ENCODE assay signal across 17 cellular contexts in genomic region chr3:159149633-159150032, GRCh38.
DNase-seq lines count a peak whose midpoint lies in the region; ATAC-seq and TF ChIP-seq lines count a peak whose summit lies in the region.
"Had no signal": no experiment of that assay in that cellular context is flagged by ENCODE, and none has a peak within 500 bp of the region (broad histone marks: within the 10 kb centered on the region; RNA-seq: fewer than 3 reads in every experiment).

No MANE protein-coding gene starts in this region.

- H3K9ac ChIP-seq in neural progenitor cell, result no peak overlapping the region
- H3K9ac ChIP-seq: BLaER1 treated with 17β-estradiol and CSF1 and Interleukin-3, amounts not matched to agents 10 nM and 100 nM had no signal

- H3K9me3 Mint-ChIP-seq in GM23338 (no peaks in the 10 kb centered on the region), neural progenitor cell (no peaks in the 10 kb centered on the region)
- H3K9me3 Mint-ChIP-seq: CD8-positive, alpha-beta T cell had no signal

- H2AFZ ChIP-seq in GM23338 (peak overlapping the region; percentile 43), neural progenitor cell (replicated peaks) (no peak overlapping the region)

- H3K79me2 ChIP-seq in GM23338 (replicated peaks; ENCODE audit: insufficient read depth) (no peaks in the 10 kb centered on the region), neural progenitor cell (ENCODE audit: low read depth) (no peaks in the 10 kb centered on the region)

- H3K36me3 ChIP-seq in GM23338 (ENCODE audit: insufficient read depth), result no peaks in the 10 kb centered on the region
- H3K36me3 ChIP-seq in neural progenitor cell, result no peaks in the 10 kb centered on the region
- H3K36me3 ChIP-seq: BLaER1 treated with 17β-estradiol and CSF1 and Interleukin-3, amounts not matched to agents 10 nM and 100 nM had no signal

- peaks cover 16% of the 10 kb centered on the region for H3K4me1 ChIP-seq in GM23338 (ENCODE audit: insufficient read depth)
- H3K4me1 ChIP-seq in foreskin keratinocyte, result no peaks in the 10 kb centered on the region
- peaks cover 14% of the 10 kb centered on the region for H3K4me1 ChIP-seq in neural progenitor cell

- H3K4me2 ChIP-seq in GM23338, result no peak overlapping the region
- H3K4me2 ChIP-seq in neural progenitor cell, result peak overlapping the region; percentile 40
- H3K4me2 ChIP-seq: BLaER1 treated with 17β-estradiol and CSF1 and Interleukin-3, amounts not matched to agents 10 nM and 100 nM had no signal

- CTCF ChIA-PET in RWPE1 (lab: Yijun Ruan, JAX), result no interaction called here

- H4K20me1 ChIP-seq in GM23338 (replicated peaks; ENCODE audit: insufficient read depth) (no peaks in the 10 kb centered on the region), neural progenitor cell (ENCODE audit: low read depth) (peaks cover 13% of the 10 kb centered on the region)
- H4K20me1 ChIP-seq: BLaER1 treated with 17β-estradiol and CSF1 and Interleukin-3, amounts not matched to agents 10 nM and 100 nM had no signal

- H3K27ac Mint-ChIP-seq in GM23338 (no peak overlapping the region), neural progenitor cell (no peak overlapping the region)
- H3K27ac Mint-ChIP-seq: B cell; CD8-positive, alpha-beta T cell had no signal

- H3K9me2 ChIP-seq in GM23338 (ENCODE audit: insufficient read depth), result no peaks in the 10 kb centered on the region

- ATAC-seq in GM23338 (peak; percentile 33; the same call in 1 of the 3 replicates), foreskin keratinocyte (peak; percentile 36), GM18873 (IDR thresholded peaks at IDR 0.05; ENCODE audit: low FRiP score, unreplicated experiment) (no peak)
- ATAC-seq: CD8-positive, alpha-beta T cell; GM12878 had no signal

- peaks cover 2% of the 10 kb centered on the region for H3K27me3 Mint-ChIP-seq in GM23338 (ENCODE audit: insufficient read depth, low read depth, poor library complexity)
- H3K27me3 Mint-ChIP-seq in neural progenitor cell (ENCODE audit: insufficient read depth, low read depth), result peaks cover 4% of the 10 kb centered on the region
- H3K27me3 Mint-ChIP-seq: B cell had no signal

- no peaks in the 10 kb centered on the region for H3K9me3 ChIP-seq in neural progenitor cell (ENCODE audit: low read depth)
- H3K9me3 ChIP-seq: BLaER1 treated with 17β-estradiol and CSF1 and Interleukin-3, amounts not matched to agents 10 nM and 100 nM had no signal

- H3K36me3 Mint-ChIP-seq in GM23338 (ENCODE audit: low read depth), result no peaks in the 10 kb centered on the region
- H3K36me3 Mint-ChIP-seq in neural progenitor cell, result no peaks in the 10 kb centered on the region
- H3K36me3 Mint-ChIP-seq: CD8-positive, alpha-beta T cell had no signal

- H3K27me3 ChIP-seq in GM23338 (ENCODE audit: insufficient read depth) (no peaks in the 10 kb centered on the region), foreskin keratinocyte (no peaks in the 10 kb centered on the region), neural progenitor cell (peaks cover 69% of the 10 kb centered on the region)
- H3K27me3 ChIP-seq: BLaER1 treated with 17β-estradiol and CSF1 and Interleukin-3, amounts not matched to agents 10 nM and 100 nM had no signal

- no peak overlapping the region for H3K4me3 ChIP-seq in GM23338
- H3K4me3 ChIP-seq in neural progenitor cell, result no peak overlapping the region
- H3K4me3 ChIP-seq: BLaER1 treated with 17β-estradiol and CSF1 and Interleukin-3, amounts not matched to agents 10 nM and 100 nM; GM12878 had no signal

- DNase-seq in GM23338 (ENCODE audit: low spot score) (no peak), NCI-H82 (lab: John Stamatoyannopoulos, UW) (peak; percentile 97), foreskin keratinocyte (no peak), neural progenitor cell (ENCODE audit: low spot score) (peak; percentile 78), mucosa of gallbladder (ENCODE audit: low spot score) (no peak), nucleus accumbens (lab: John Stamatoyannopoulos, UW) (no peak), RWPE1 (ENCODE audit: low spot score) (no peak)
- DNase-seq: Calu3; CD8-positive, alpha-beta T cell; DMS 273 treated with DMSO at 0.1 percent for 48 hours; DMS53; DND-41; EL had no signal

- H3K4me3 Mint-ChIP-seq in GM23338 (no peak overlapping the region), neural progenitor cell (no peak overlapping the region)
- H3K4me3 Mint-ChIP-seq: B cell; CD8-positive, alpha-beta T cell had no signal

- H3F3A ChIP-seq in GM23338 (replicated peaks; ENCODE audit: low read depth) (no peaks in the 10 kb centered on the region), neural progenitor cell (ENCODE audit: low read depth) (peaks cover 15% of the 10 kb centered on the region)

- POLR2A ChIA-PET in RWPE1 (lab: Yijun Ruan, JAX; ENCODE audit: low non-redundant PET), result no interaction called here

- no peak for TF ChIP-seq CTCF in GM23338 (conservative IDR thresholded peaks at IDR 0.05; ENCODE audit: low read depth in 2 of 2)
- TF ChIP-seq CTCF in foreskin keratinocyte (conservative IDR thresholded peaks at IDR 0.05), result no peak
- TF ChIP-seq CTCF in neural progenitor cell (IDR thresholded peaks at IDR 0.05), result no peak
- TF ChIP-seq CTCF in RWPE1 (conservative IDR thresholded peaks at IDR 0.05; ENCODE audit: low read depth), result no peak

- peaks cover 17% of the 10 kb centered on the region for H3K4me1 Mint-ChIP-seq in GM23338
- peaks cover 23% of the 10 kb centered on the region for H3K4me1 Mint-ChIP-seq in neural progenitor cell
- H3K4me1 Mint-ChIP-seq: B cell had no signal

- H3K27ac ChIP-seq in GM23338 (ENCODE audit: low read depth) (no peak overlapping the region), foreskin keratinocyte (no peak overlapping the region), neural progenitor cell (no peak overlapping the region), RWPE1 (no peak overlapping the region)
- H3K27ac ChIP-seq: BLaER1 treated with 17β-estradiol and CSF1 and Interleukin-3, amounts not matched to agents 10 nM and 100 nM had no signal

TF ChIP-seq in GM23338, 12 proteins besides CTCF, POLR2A, EP300 and RAD21:
- TF ChIP-seq STAT1 (IDR thresholded peaks at IDR 0.05; ENCODE audit: unreplicated experiment), result no peak
- TF ChIP-seq EZH2 (IDR thresholded peaks at IDR 0.05; ENCODE audit: low read depth, unreplicated experiment), result no peak
- TF ChIP-seq ZNF331 (CRISPR knock-in tag; IDR thresholded peaks at IDR 0.05; ENCODE audit: low read depth), result no peak

Comparison
In these comparisons a context has a peak if more than half of its experiments do, and no peak if none do; other contexts are left out.
1. DNase-seq: peak in NCI-H82 (single experiment) and neural progenitor cell (single experiment); none in GM23338 (single experiment), foreskin keratinocyte (0 of 2), mucosa of gallbladder (single experiment), nucleus accumbens (0 of 56) and RWPE1 (single experiment).